23 cellular contexts compared by ENCODE assay signal in the genomic region with DNA sequence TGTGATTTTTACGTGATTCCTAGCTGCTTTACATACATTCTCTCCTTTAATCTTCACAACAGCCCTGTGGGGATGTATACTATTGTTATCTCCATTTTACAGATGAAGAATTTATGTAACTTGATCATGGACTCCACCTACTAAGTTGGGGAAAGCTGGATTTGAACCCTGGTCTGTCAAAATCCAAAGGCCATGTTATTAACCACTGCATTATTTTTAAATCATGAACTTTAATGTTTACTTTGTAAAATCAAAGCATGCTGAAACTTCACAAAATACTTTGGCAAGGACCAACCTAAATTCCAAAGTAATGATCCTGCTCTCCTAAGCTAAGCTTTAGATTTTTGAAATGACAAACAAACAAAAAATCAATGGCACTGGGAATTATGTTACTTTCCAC. TPM values are rescaled to one million over a fixed set of nuclear protein-coding genes. Genes with fewer than 3 reads are reported as not detected.
"Had no signal": no experiment of that assay in that cellular context is flagged by ENCODE, and none has a peak within 500 bp of the region (broad histone marks: within the 10 kb centered on the region; RNA-seq: fewer than 3 reads in every experiment).

No MANE protein-coding gene starts in this region.

- DNase-seq: dorsolateral prefrontal cortex; effector CD4-positive, alpha-beta T cell; foreskin keratinocyte; heart left ventricle; hippocampal formation; mesenchymal stem cell; naive thymus-derived CD4-positive, alpha-beta T cell; sigmoid colon; spleen; stimulated activated CD4-positive, alpha-beta T cell treated with anti-CD3 and anti-CD28 coated beads, Interleukin-2, amount 100 ng/mL, for 48 hours; stimulated activated naive B cell treated with anti-CD40 and anti-IgM and Interleukin-4, amounts not matched to agents 10 μg/mL and 1 μg/mL and 100 μg/mL, for 72 hours; transverse colon; upper lobe of right lung; uterus had no signal

- H3K4me3 ChIP-seq: dorsolateral prefrontal cortex, gastroesophageal sphincter, heart left ventricle, neural progenitor cell, prostate gland, right atrium auricular region, sigmoid colon, skin epidermis, spleen, suprapubic skin, transverse colon, upper lobe of right lung, uterus had no signal

- H3K9ac ChIP-seq: neural progenitor cell had no signal

- H3K27me3 ChIP-seq: dorsolateral prefrontal cortex, gastroesophageal sphincter, heart left ventricle, neural progenitor cell, right atrium auricular region, sigmoid colon, spleen, suprapubic skin, transverse colon, upper lobe of right lung, uterus had no signal

- H3K4me1 ChIP-seq: foreskin keratinocyte, gastroesophageal sphincter, neural progenitor cell, prostate gland, sigmoid colon, spleen, suprapubic skin, upper lobe of right lung, uterus had no signal

- H3K36me3 ChIP-seq: gastroesophageal sphincter, heart left ventricle, neural progenitor cell, prostate gland, right atrium auricular region, sigmoid colon, spleen, suprapubic skin, transverse colon, upper lobe of right lung, uterus had no signal

- H3K27ac ChIP-seq: dorsolateral prefrontal cortex, foreskin keratinocyte, gastroesophageal sphincter, heart left ventricle, neural progenitor cell, prostate gland, right atrium auricular region, sigmoid colon, skin epidermis, spleen, suprapubic skin, upper lobe of right lung, uterus had no signal

- FAIRE-seq: colon, keratinocyte had no signal

- H3K9me3 ChIP-seq: gastroesophageal sphincter, heart left ventricle, prostate gland, right atrium auricular region, sigmoid colon, spleen, suprapubic skin, transverse colon, upper lobe of right lung, uterus had no signal

- ATAC-seq: foreskin keratinocyte; gastroesophageal sphincter; heart left ventricle; naive thymus-derived CD4-positive, alpha-beta T cell; stimulated activated naive B cell treated with anti-CD40 and anti-IgM and Interleukin-4, amounts not matched to agents 10 μg/mL and 1 μg/mL and 100 μg/mL, for 72 hours; upper lobe of right lung had no signal

- H2AFZ ChIP-seq: neural progenitor cell had no signal

- H3K4me2 ChIP-seq: neural progenitor cell had no signal

RNA-seq across cellular contexts. Expression of a gene that starts 26.1 kb away (rescaled TPM):
- total RNA-seq: foreskin keratinocyte, lung microvascular endothelial cell had no signal
- polyA plus RNA-seq: foreskin keratinocyte had no signal
